In genomic region chr15:40952901-40953712, GRCh38 we compare ENCODE assay signal across 8 cellular contexts. TPM values are rescaled to one million over a fixed set of nuclear protein-coding genes. Genes with fewer than 3 reads are reported as not detected.
DNase-seq lines count a peak whose midpoint lies in the region; ATAC-seq, FAIRE-seq and TF ChIP-seq lines count a peak whose summit lies in the region.

TSS of gene CHAC1 (plus strand) at chr15:40953471. CDS start at chr15:40953584, 113 bp downstream.

- peak; percentile 88 for ATAC-seq in GM21423 (IDR thresholded peaks at IDR 0.05; ENCODE audit: unreplicated experiment)

- DNase-seq in D721Med (ENCODE audit: insufficient read length, low spot score) = peak; percentile 99
- peak; percentile 98 for DNase-seq in activated CD8-positive, alpha-beta memory T cell treated with anti-CD3 and anti-CD28 coated beads, Interleukin-2, amount 50 U/mL, for 48 hours
- peak; percentile 85 for DNase-seq in epithelial cell of prostate (ENCODE audit: low read depth, low spot score)
- peak; percentile 96 for DNase-seq in mucosa of gallbladder (ENCODE audit: low spot score)
- DNase-seq in stimulated activated CD8-positive, alpha-beta memory T cell treated with anti-CD3 and anti-CD28 coated beads, Interleukin-4, amount 100 ng/mL, for 24 hours (ENCODE audit: low read depth) = peak; percentile 93

- no peaks in the 10 kb centered on the region for H3K79me2 ChIP-seq in OCI-LY1 (ENCODE audit: insufficient read depth, low read length)

- peak within 1 kb of the TSS; percentile 79 for H3K4me2 ChIP-seq in OCI-LY1 (ENCODE audit: low read length)

- H3K4me1 ChIP-seq in HUES48 (ENCODE audit: control insufficient read depth, insufficient read depth, low read length) (peaks cover 22% of the 10 kb centered on the region), OCI-LY1 (ENCODE audit: insufficient read depth, low read length, severe bottlenecking) (peaks cover 20% of the 10 kb centered on the region)

- no peak within 1 kb of the TSS for H2AFZ ChIP-seq in OCI-LY1 (ENCODE audit: low read length)

- H3K9me3 ChIP-seq in HUES48 (ENCODE audit: control insufficient read depth, insufficient read depth, low read length) (no peaks in the 10 kb centered on the region), OCI-LY1 (ENCODE audit: low read length) (no peaks in the 10 kb centered on the region)

- FAIRE-seq in D721Med (lab: Jason Lieb, UNC) = no peak

- H3K27me3 ChIP-seq in HUES48 (ENCODE audit: control insufficient read depth, insufficient read depth, low read length) (no peaks in the 10 kb centered on the region), OCI-LY1 (ENCODE audit: insufficient read depth, low read length) (no peaks in the 10 kb centered on the region)

- peak within 1 kb of the TSS; percentile 86 for H3K4me3 ChIP-seq in HUES48 (ENCODE audit: low read depth, low read length)
- H3K4me3 ChIP-seq in OCI-LY1 (ENCODE audit: low read depth, low read length, poor library complexity, severe bottlenecking) = peak within 1 kb of the TSS; percentile 67

- no peaks in the 10 kb centered on the region for H4K20me1 ChIP-seq in OCI-LY1 (ENCODE audit: insufficient read depth, low read length)

- no peak for TF ChIP-seq CTCF in D721Med (IDR thresholded peaks at IDR 0.05; ENCODE audit: insufficient read depth, missing control alignments)
- no peak for TF ChIP-seq CTCF in OCI-LY1 (IDR thresholded peaks at IDR 0.05; ENCODE audit: low read length)

- peak within 1 kb of the TSS; percentile 93 for H3K27ac ChIP-seq in HUES48 (ENCODE audit: low read depth, low read length)
- H3K27ac ChIP-seq in OCI-LY1 (ENCODE audit: low read depth, low read length, poor library complexity, severe bottlenecking) = no peak within 1 kb of the TSS
- H3K27ac ChIP-seq in epithelial cell of prostate = peak within 1 kb of the TSS; percentile 91

- H3K9ac ChIP-seq in HUES48 (ENCODE audit: low read depth, low read length) = peak within 1 kb of the TSS; percentile 90
- peak within 1 kb of the TSS; percentile 71 for H3K9ac ChIP-seq in OCI-LY1 (ENCODE audit: low read length)

- no peaks in the 10 kb centered on the region for H3K9me2 ChIP-seq in OCI-LY1 (ENCODE audit: low read depth, low read length)

- H3K36me3 ChIP-seq in HUES48 (ENCODE audit: control insufficient read depth, insufficient read depth, low read length) = peaks cover 24% of the 10 kb centered on the region
- H3K36me3 ChIP-seq in OCI-LY1 (ENCODE audit: insufficient read depth, low read length) = no peaks in the 10 kb centered on the region; the same call in 1 of the 2 replicates

- no peaks in the 10 kb centered on the region for H3F3A ChIP-seq in OCI-LY1 (ENCODE audit: insufficient read depth, low read length)

RNA-seq across cellular contexts. Expression of gene CHAC1, which starts in this region (rescaled TPM):
- total RNA-seq in mucosa of gallbladder = 2.8 TPM
